Comparison of ENCODE assay signal across 1 cellular context in genomic region chr3:4986611-4987373, GRCh38.
TF ChIP-seq lines count a peak whose summit lies in the region.

No MANE protein-coding gene starts in this region.

TF ChIP-seq in K562, 482 proteins besides CTCF, POLR2A, EP300 and RAD21 (continued from another document and continues in another):
- peak; percentile 9; the same call in 1 of the 2 replicates for TF ChIP-seq PATZ1 (CRISPR knock-in tag; IDR thresholded peaks at IDR 0.05; ENCODE audit: borderline replicate concordance)
- TF ChIP-seq ZFP1 (CRISPR knock-in tag; IDR thresholded peaks at IDR 0.05) = 0 out of 2 replicates have a peak, but pooled peaks have one; percentile 6
- TF ChIP-seq CLOCK (CRISPR knock-in tag; IDR thresholded peaks at IDR 0.05; ENCODE audit: borderline replicate concordance) = peak; percentile 87; the same call in 1 of the 2 replicates
- TF ChIP-seq ZNF431 (CRISPR knock-in tag; IDR thresholded peaks at IDR 0.05) = peak; percentile 71; the same call in 1 of the 2 replicates
- peak; percentile 83 for TF ChIP-seq SP1 (CRISPR knock-in tag; IDR thresholded peaks at IDR 0.05)
- peak; percentile 77 for TF ChIP-seq MYC (IDR thresholded peaks at IDR 0.05; ENCODE audit: low read depth, low read length)
- peak; percentile 59; the same call in 1 of the 2 replicates for TF ChIP-seq MYC (CRISPR knock-in tag; IDR thresholded peaks at IDR 0.05; ENCODE audit: borderline replicate concordance, low read depth)
- no peak for TF ChIP-seq NFATC3 (IDR thresholded peaks at IDR 0.05)
- no peak for TF ChIP-seq ZNF785 (CRISPR knock-in tag; IDR thresholded peaks at IDR 0.05)
- no peak for TF ChIP-seq SMARCA5 (IDR thresholded peaks at IDR 0.05)
- peak; percentile 74 for TF ChIP-seq E2F8 (IDR thresholded peaks at IDR 0.05; ENCODE audit: low read depth, partially characterized antibody)
- TF ChIP-seq GMEB1 (CRISPR knock-in tag; IDR thresholded peaks at IDR 0.05) = peak; percentile 54; the same call in 1 of the 2 replicates
- TF ChIP-seq SMAD3 (CRISPR knock-in tag; conservative IDR thresholded peaks at IDR 0.05) = peak; percentile 22; the same call in 1 of the 2 replicates
- peak; percentile 87 for TF ChIP-seq NBN (IDR thresholded peaks at IDR 0.05; ENCODE audit: low read depth)
- peak; percentile 100 for TF ChIP-seq SMAD4 (CRISPR knock-in tag; conservative IDR thresholded peaks at IDR 0.05)
- no peak; the same call in 1 of the 2 replicates for TF ChIP-seq ZSCAN32 (CRISPR knock-in tag; IDR thresholded peaks at IDR 0.05)
- no peak for TF ChIP-seq ZNF778 (CRISPR knock-in tag; IDR thresholded peaks at IDR 0.05)
- peak; percentile 96 for TF ChIP-seq CTBP1 (IDR thresholded peaks at IDR 0.05; ENCODE audit: borderline replicate concordance)
- TF ChIP-seq SRSF1 (IDR thresholded peaks at IDR 0.05; ENCODE audit: low read depth, low read length) = no peak; the same call in 1 of the 2 replicates
- TF ChIP-seq ZNF76 (CRISPR knock-in tag; IDR thresholded peaks at IDR 0.05; ENCODE audit: borderline replicate concordance) = 0 out of 2 replicates have a peak, but pooled peaks have one; percentile 68
- TF ChIP-seq CREB5 (CRISPR knock-in tag; IDR thresholded peaks at IDR 0.05) = 0 out of 2 replicates have a peak, but pooled peaks have one; percentile 8
- peak; percentile 55; the same call in 1 of the 2 replicates for TF ChIP-seq JUN (IDR thresholded peaks at IDR 0.05; ENCODE audit: borderline replicate concordance, low read depth, low read length)
- 0 out of 2 replicates have a peak, but pooled peaks have one; percentile 67 for TF ChIP-seq JUN (CRISPR knock-in tag; IDR thresholded peaks at IDR 0.05; ENCODE audit: borderline replicate concordance)
- no peak for TF ChIP-seq ZNF232 (CRISPR knock-in tag; IDR thresholded peaks at IDR 0.05)
- no peak for TF ChIP-seq PPARD (CRISPR knock-in tag; IDR thresholded peaks at IDR 0.05)
- peak in 1 of 2 experiments; percentile 87; a peak in 2 of 4 replicates for TF ChIP-seq HDAC1 (IDR thresholded peaks at IDR 0.05)
- TF ChIP-seq PTTG1 (tag; IDR thresholded peaks at IDR 0.05; ENCODE audit: low read depth) = no peak
- TF ChIP-seq NCOA1 (IDR thresholded peaks at IDR 0.05; ENCODE audit: low read depth) = peak; percentile 81
- no peak for TF ChIP-seq GTF2F1 (IDR thresholded peaks at IDR 0.05; ENCODE audit: low read depth, low read length)
- no peak for TF ChIP-seq E4F1 (CRISPR knock-in tag; IDR thresholded peaks at IDR 0.05; ENCODE audit: borderline replicate concordance)
- TF ChIP-seq ZNF696 (CRISPR knock-in tag; conservative IDR thresholded peaks at IDR 0.05) = no peak
- no peak; the same call in 1 of the 2 replicates for TF ChIP-seq CBFB (CRISPR knock-in tag; IDR thresholded peaks at IDR 0.05)
- TF ChIP-seq ZNF146 (CRISPR knock-in tag; IDR thresholded peaks at IDR 0.05; ENCODE audit: unreplicated experiment) = no peak
- no peak for TF ChIP-seq ZKSCAN8 (CRISPR knock-in tag; IDR thresholded peaks at IDR 0.05)
- TF ChIP-seq ZNF586 (CRISPR knock-in tag; conservative IDR thresholded peaks at IDR 0.05) = no peak
- TF ChIP-seq CBFA2T2 (conservative IDR thresholded peaks at IDR 0.05) = peak; percentile 23; the same call in 1 of the 2 replicates
- TF ChIP-seq RBM17 (IDR thresholded peaks at IDR 0.05; ENCODE audit: borderline replicate concordance, low read depth, low read length) = no peak
- TF ChIP-seq TFE3 (CRISPR knock-in tag; IDR thresholded peaks at IDR 0.05) = no peak
- no peak for TF ChIP-seq BACH1 (tag; IDR thresholded peaks at IDR 0.05)
- no peak for TF ChIP-seq CREBBP (IDR thresholded peaks at IDR 0.05; ENCODE audit: low read depth, low read length)
- TF ChIP-seq PRPF4 (IDR thresholded peaks at IDR 0.05; ENCODE audit: insufficient read depth, low read depth, low read length, poor library complexity, severe bottlenecking) = no peak
- TF ChIP-seq HDAC3 (IDR thresholded peaks at IDR 0.05; ENCODE audit: borderline replicate concordance, partially characterized antibody) = no peak
- TF ChIP-seq ZEB2 (IDR thresholded peaks at IDR 0.05) = peak; percentile 50; the same call in 1 of the 2 replicates
- no peak for TF ChIP-seq THRA (IDR thresholded peaks at IDR 0.05)
- no peak for TF ChIP-seq ARID2 (IDR thresholded peaks at IDR 0.05)
- TF ChIP-seq HIVEP1 (CRISPR knock-in tag; IDR thresholded peaks at IDR 0.05) = peak; percentile 85
- 0 out of 4 replicates have a peak, but pooled peaks of 1 of the 2 experiments have one; percentile 20 for TF ChIP-seq SIX5 (IDR thresholded peaks at IDR 0.05; ENCODE audit: borderline replicate concordance in 1 of 2, insufficient read depth in 1 of 2, low read depth in 1 of 2, low read length in 2 of 2)
- TF ChIP-seq TARDBP (IDR thresholded peaks at IDR 0.05) = 0 out of 2 replicates have a peak, but pooled peaks have one; percentile 68
- no peak for TF ChIP-seq ZNF398 (CRISPR knock-in tag; IDR thresholded peaks at IDR 0.05)
